20 cellular contexts compared by ENCODE assay signal in genomic region chr2:222876947-222877346, GRCh38.
"Had no signal": no experiment of that assay in that cellular context is flagged by ENCODE, and none has a peak within 500 bp of the region (broad histone marks: within the 10 kb centered on the region; RNA-seq: fewer than 3 reads in every experiment).

No MANE protein-coding gene starts in this region.

- H3K27ac ChIP-seq: lower lobe of right lung, neural progenitor cell, ovary, transverse colon had no signal

- DNase-seq: activated CD4-positive, alpha-beta T cell treated with anti-CD3 and anti-CD28 coated beads, Interleukin-2, amount 10 ng/mL, durations not matched to agents 24 days and 14 days; activated CD4-positive, CD25-positive, alpha-beta regulatory T cell; activated CD8-positive, alpha-beta memory T cell treated with anti-CD3 and anti-CD28 coated beads, Interleukin-2, amount 50 U/mL, for 4 hours; activated CD8-positive, alpha-beta T cell treated with anti-CD3 and anti-CD28 coated beads, Interleukin-2, amount 10 ng/mL, durations not matched to agents 7 days and 5 days; activated effector memory CD4-positive, alpha-beta T cell treated with anti-CD3 and anti-CD28 coated beads, Interleukin-2, amount 50 U/mL, for 16 hours; activated T-cell treated with anti-CD3 and anti-CD28 coated beads, Interleukin-2, amount 50 U/mL, for 48 hours; amniotic stem cell; central memory CD4-positive, alpha-beta T cell; cortex of kidney; effector CD4-positive, alpha-beta T cell; head of caudate nucleus; left cardiac atrium; lower lobe of right lung; ovary; stimulated activated CD4-positive, alpha-beta T cell treated with anti-CD3 and anti-CD28 coated beads, Interleukin-2, amount 100 ng/mL, for 48 hours; stimulated activated naive B cell treated with anti-CD40 and anti-IgM and Interleukin-4, amounts not matched to agents 10 μg/mL and 1 μg/mL and 100 μg/mL, for 72 hours; T-helper 17 cell; transverse colon had no signal

- ATAC-seq: activated CD8-positive, alpha-beta T cell treated with anti-CD3 and anti-CD28 coated beads, Interleukin-2, amount 10 ng/mL, durations not matched to agents 7 days and 5 days; left cardiac atrium; lower lobe of right lung; stimulated activated naive B cell treated with anti-CD40 and anti-IgM and Interleukin-4, amounts not matched to agents 10 μg/mL and 1 μg/mL and 100 μg/mL, for 72 hours; T-helper 17 cell had no signal

- H3K9me3 Mint-ChIP-seq: activated CD4-positive, alpha-beta T cell treated with anti-CD3 and anti-CD28 coated beads, Interleukin-2, amount 10 ng/mL, durations not matched to agents 24 days and 14 days; activated naive CD4-positive, alpha-beta T cell treated with anti-CD3 and anti-CD28 coated beads, Interleukin-2, amount 50 U/mL, for 24 hours had no signal

- H3K27ac Mint-ChIP-seq: activated CD4-positive, alpha-beta T cell treated with anti-CD3 and anti-CD28 coated beads, Interleukin-2, amount 10 ng/mL, durations not matched to agents 24 days and 14 days; activated CD8-positive, alpha-beta T cell treated with anti-CD3 and anti-CD28 coated beads, Interleukin-2, amount 10 ng/mL, durations not matched to agents 7 days and 5 days; activated naive CD4-positive, alpha-beta T cell treated with anti-CD3 and anti-CD28 coated beads, Interleukin-2, amount 50 U/mL, for 24 hours; neural progenitor cell; stimulated activated naive B cell treated with anti-CD40 and anti-IgM and Interleukin-4, amounts not matched to agents 10 μg/mL and 1 μg/mL and 100 μg/mL, for 72 hours; T-helper 17 cell had no signal

- H3K4me3 Mint-ChIP-seq: activated CD4-positive, alpha-beta T cell treated with anti-CD3 and anti-CD28 coated beads, Interleukin-2, amount 10 ng/mL, durations not matched to agents 24 days and 14 days; activated CD8-positive, alpha-beta T cell treated with anti-CD3 and anti-CD28 coated beads, Interleukin-2, amount 10 ng/mL, durations not matched to agents 7 days and 5 days; activated naive CD4-positive, alpha-beta T cell treated with anti-CD3 and anti-CD28 coated beads, Interleukin-2, amount 50 U/mL, for 24 hours; neural progenitor cell; stimulated activated naive B cell treated with anti-CD40 and anti-IgM and Interleukin-4, amounts not matched to agents 10 μg/mL and 1 μg/mL and 100 μg/mL, for 72 hours; T-helper 17 cell had no signal

- H3K4me3 ChIP-seq: lower lobe of right lung, neural progenitor cell, ovary, transverse colon had no signal

- H3K27me3 Mint-ChIP-seq: activated CD4-positive, alpha-beta T cell treated with anti-CD3 and anti-CD28 coated beads, Interleukin-2, amount 10 ng/mL, durations not matched to agents 24 days and 14 days; activated naive CD4-positive, alpha-beta T cell treated with anti-CD3 and anti-CD28 coated beads, Interleukin-2, amount 50 U/mL, for 24 hours; stimulated activated naive B cell treated with anti-CD40 and anti-IgM and Interleukin-4, amounts not matched to agents 10 μg/mL and 1 μg/mL and 100 μg/mL, for 72 hours; T-helper 17 cell had no signal

- H3K9ac ChIP-seq: neural progenitor cell had no signal

- H3K4me1 Mint-ChIP-seq: neural progenitor cell had no signal

- H3K36me3 ChIP-seq: lower lobe of right lung, ovary, transverse colon had no signal

- H3K27me3 ChIP-seq: neural progenitor cell, ovary, transverse colon had no signal

- H3K9me3 ChIP-seq: lower lobe of right lung, ovary, transverse colon had no signal

- H3K4me1 ChIP-seq: neural progenitor cell had no signal

- H3K36me3 Mint-ChIP-seq: stimulated activated naive B cell treated with anti-CD40 and anti-IgM and Interleukin-4, amounts not matched to agents 10 μg/mL and 1 μg/mL and 100 μg/mL, for 72 hours had no signal
